Comparison of ENCODE assay signal across 13 cellular contexts in genomic region chr6:24902782-24903181, GRCh38. TPM values are rescaled to one million over a fixed set of nuclear protein-coding genes. Genes with fewer than 3 reads are reported as not detected.
DNase-seq lines count a peak whose midpoint lies in the region; ATAC-seq and TF ChIP-seq lines count a peak whose summit lies in the region.
"Had no signal": no experiment of that assay in that cellular context is flagged by ENCODE, and none has a peak within 500 bp of the region (broad histone marks: within the 10 kb centered on the region; RNA-seq: fewer than 3 reads in every experiment).

No MANE protein-coding gene starts in this region.

- H3K36me3 Mint-ChIP-seq in activated T-cell treated with anti-CD3 and anti-CD28 coated beads, Interleukin-2, amount 50 U/mL, for 24 hours (ENCODE audit: low read depth): peaks cover 57% of the 10 kb centered on the region
- H3K36me3 Mint-ChIP-seq in T-cell: peaks cover 81% of the 10 kb centered on the region
- peaks cover 20 to 40% of the 10 kb centered on the region in 2 donors for H3K36me3 Mint-ChIP-seq in stimulated activated naive B cell treated with anti-CD40 and anti-IgM and Interleukin-4, amounts not matched to agents 10 μg/mL and 1 μg/mL and 100 μg/mL, for 72 hours

- H3K36me3 ChIP-seq in left lung: peaks cover 0 to 16% of the 10 kb centered on the region in 2 donors
- H3K36me3 ChIP-seq: right atrium auricular region had no signal

- H3K4me3 ChIP-seq in left lung: no peak overlapping the region
- H3K4me3 ChIP-seq: PC-9, right atrium auricular region had no signal

- no peak overlapping the region for H3K27ac ChIP-seq in left lung
- H3K27ac ChIP-seq: PC-9, right atrium auricular region had no signal

- no peaks in the 10 kb centered on the region for H3K27me3 ChIP-seq in left lung
- H3K27me3 ChIP-seq: right atrium auricular region had no signal

- H3K27ac Mint-ChIP-seq in activated T-cell treated with anti-CD3 and anti-CD28 coated beads, Interleukin-2, amount 50 U/mL, for 24 hours: peak overlapping the region; percentile 83
- peak overlapping the region; percentile 87 to 88 for H3K27ac Mint-ChIP-seq in T-cell
- peak overlapping the region; percentile 87 for H3K27ac Mint-ChIP-seq in stimulated activated naive B cell treated with anti-CD40 and anti-IgM and Interleukin-4, amounts not matched to agents 10 μg/mL and 1 μg/mL and 100 μg/mL, for 72 hours

- no peak for DNase-seq in activated T-cell treated with anti-CD3 and anti-CD28 coated beads, Interleukin-2, amount 50 U/mL, for 24 hours
- DNase-seq in activated T-cell treated with anti-CD3 and anti-CD28 coated beads for 4 hours: no peak
- DNase-seq in T-cell: no peak
- peak; percentile 53 for DNase-seq in fibroblast of gingiva (ENCODE audit: low read depth)
- no peak for DNase-seq in stimulated activated naive B cell treated with anti-CD40 and anti-IgM and Interleukin-4, amounts not matched to agents 10 μg/mL and 1 μg/mL and 100 μg/mL, for 72 hours
- no peak for DNase-seq in left lung
- DNase-seq in SHP77 treated with DMSO at 0.1 percent for 48 hours (lab: John Stamatoyannopoulos, UW): no peak
- no peak for DNase-seq in OCI-M1 (lab: John Stamatoyannopoulos, UW)
- DNase-seq: activated CD4-positive, alpha-beta T cell treated with anti-CD3 and anti-CD28 coated beads, Interleukin-2, amount 50 U/mL, for 48 hours; dermis blood vessel endothelial cell; NCI-H1436 had no signal

- ATAC-seq in T-cell (replicated peaks in 1 of 4): no peak
- ATAC-seq in stimulated activated naive B cell treated with anti-CD40 and anti-IgM and Interleukin-4, amounts not matched to agents 10 μg/mL and 1 μg/mL and 100 μg/mL, for 72 hours (replicated peaks): no peak
- no peak for ATAC-seq in left lung

- H3K4me3 Mint-ChIP-seq in activated T-cell treated with anti-CD3 and anti-CD28 coated beads, Interleukin-2, amount 50 U/mL, for 24 hours: no peak overlapping the region
- peak overlapping the region; percentile 26 to 54 (median 46) for H3K4me3 Mint-ChIP-seq in T-cell
- H3K4me3 Mint-ChIP-seq in stimulated activated naive B cell treated with anti-CD40 and anti-IgM and Interleukin-4, amounts not matched to agents 10 μg/mL and 1 μg/mL and 100 μg/mL, for 72 hours: peak overlapping the region; percentile 1 to 20

- H3K4me1 Mint-ChIP-seq in activated T-cell treated with anti-CD3 and anti-CD28 coated beads, Interleukin-2, amount 50 U/mL, for 24 hours (ENCODE audit: low read depth): peaks cover 95% of the 10 kb centered on the region
- H3K4me1 Mint-ChIP-seq in T-cell: peaks cover 97 to 99% (median 98%) of the 10 kb centered on the region in 3 donors
- H3K4me1 Mint-ChIP-seq in stimulated activated naive B cell treated with anti-CD40 and anti-IgM and Interleukin-4, amounts not matched to agents 10 μg/mL and 1 μg/mL and 100 μg/mL, for 72 hours: peaks cover 66 to 94% of the 10 kb centered on the region in 2 donors

- peaks cover 0 to 48% of the 10 kb centered on the region in 2 donors for H3K4me1 ChIP-seq in left lung

- intact Hi-C loops in left lung (cut with DNase I): no loop called here

- H3K9me3 Mint-ChIP-seq in activated T-cell treated with anti-CD3 and anti-CD28 coated beads, Interleukin-2, amount 50 U/mL, for 24 hours: peaks cover 16% of the 10 kb centered on the region
- H3K9me3 Mint-ChIP-seq in T-cell: peaks cover 0 to 6% (median 0%) of the 10 kb centered on the region in 3 donors
- peaks cover 0 to 5% of the 10 kb centered on the region in 2 donors for H3K9me3 Mint-ChIP-seq in stimulated activated naive B cell treated with anti-CD40 and anti-IgM and Interleukin-4, amounts not matched to agents 10 μg/mL and 1 μg/mL and 100 μg/mL, for 72 hours

- POLR2A ChIA-PET in T-cell (lab: Charles Lee): no interaction called here

- CTCF ChIA-PET in T-cell (lab: Charles Lee): interaction anchor here in 1 of 2 donors (1.0 to 1.4 kb wide), 2 partner anchors 89 to 115 kb away, joined by 4 read pairs; no protein-coding TSS in a partner anchor

- TF ChIP-seq CTCF in left lung (IDR thresholded peaks at IDR 0.05): no peak

- no peaks in the 10 kb centered on the region for H3K9me3 ChIP-seq in left lung
- H3K9me3 ChIP-seq: right atrium auricular region had no signal

- no peaks in the 10 kb centered on the region for H3K27me3 Mint-ChIP-seq in activated T-cell treated with anti-CD3 and anti-CD28 coated beads, Interleukin-2, amount 50 U/mL, for 24 hours
- no peaks in the 10 kb centered on the region for H3K27me3 Mint-ChIP-seq in T-cell
- H3K27me3 Mint-ChIP-seq in stimulated activated naive B cell treated with anti-CD40 and anti-IgM and Interleukin-4, amounts not matched to agents 10 μg/mL and 1 μg/mL and 100 μg/mL, for 72 hours: no peaks in the 10 kb centered on the region

RNA-seq across cellular contexts. Expression of gene RIPOR2, which starts 33.0 kb away (rescaled TPM):
- total RNA-seq in T-cell (100 to 1,000 TPM; 381 to 480 (median 441) TPM), left lung (10 to 100 TPM; 18.7 to 56.8 TPM)

Comparison
In these comparisons a context has a peak if more than half of its experiments do, and no peak if none do; other contexts are left out.
1. RNA of gene RIPOR2, which starts 33.0 kb away (total RNA-seq): 381 to 480 TPM in T-cell; 18.7 to 56.8 TPM in left lung; every median in the first group is over 4 times any median in the second.
2. Peak in every context shown above with its lines, with median percentiles within 50 percentile points of each other: H3K27ac Mint-ChIP-seq.